Comparison of ENCODE assay signal across 26 cellular contexts in genomic region chr2:117745537-117745936, GRCh38.
DNase-seq lines count a peak whose midpoint lies in the region; ATAC-seq, FAIRE-seq and TF ChIP-seq lines count a peak whose summit lies in the region.
"Had no signal": no experiment of that assay in that cellular context is flagged by ENCODE, and none has a peak within 500 bp of the region (broad histone marks: within the 10 kb centered on the region; RNA-seq: fewer than 3 reads in every experiment).

No MANE protein-coding gene starts in this region.

- no peak overlapping the region for H4K8ac ChIP-seq in H1 (ENCODE audit: extremely low read depth, insufficient read depth, low read length)

- no peak overlapping the region for H2BK20ac ChIP-seq in H1 (ENCODE audit: low read length)

- H3K79me1 ChIP-seq in H1 (ENCODE audit: low read depth, low read length), result no peaks in the 10 kb centered on the region

- H3F3A ChIP-seq in neural progenitor cell (ENCODE audit: low read depth), result no peaks in the 10 kb centered on the region

- no peak for TF ChIP-seq EP300 in H1 (IDR thresholded peaks at IDR 0.05; ENCODE audit: borderline replicate concordance in 1 of 2, low read depth in 2 of 2, low read length in 2 of 2)

- intact Hi-C loops in testis (cut with DNase I; ENCODE audit: low total_unique reads), result no loop called here

- no peak overlapping the region for H3K14ac ChIP-seq in H1 (ENCODE audit: insufficient read length)

- H3K9ac ChIP-seq in H1 (replicated peaks in 1 of 4; ENCODE audit: extremely low read depth in 1 of 4, low read depth in 3 of 4, low read length in 3 of 4) (no peak overlapping the region), neural progenitor cell (no peak overlapping the region)
- H3K9ac ChIP-seq: BLaER1 treated with 17β-estradiol and CSF1 and Interleukin-3, amounts not matched to agents 10 nM and 100 nM had no signal

- H3K27ac ChIP-seq in H1 (ENCODE audit: low read depth, low read length) (no peak overlapping the region), neural progenitor cell (no peak overlapping the region), testis (no peak overlapping the region)
- H3K27ac ChIP-seq: A549; BLaER1 treated with 17β-estradiol and CSF1 and Interleukin-3, amounts not matched to agents 10 nM and 100 nM had no signal

- peaks cover 17% of the 10 kb centered on the region for H3K4me1 Mint-ChIP-seq in neural progenitor cell
- H3K4me1 Mint-ChIP-seq: CD8-positive, alpha-beta memory T cell had no signal

- H3K36me3 Mint-ChIP-seq in neural progenitor cell, result no peaks in the 10 kb centered on the region
- H3K36me3 Mint-ChIP-seq: CD14-positive monocyte had no signal

- POLR2A ChIA-PET in H1 (lab: Charles Lee; ENCODE audit: partially characterized antibody), result no interaction called here

- H3K56ac ChIP-seq in H1 (replicated peaks; ENCODE audit: insufficient read length, low read depth, low read length), result no peak overlapping the region

- H3K23ac ChIP-seq in H1 (ENCODE audit: insufficient read length), result no peak overlapping the region

- H3K4me3 ChIP-seq in H7 (ENCODE audit: insufficient read depth, low read depth, low read length) (no peak overlapping the region), H1 (ENCODE audit: extremely low read depth in 1 of 4, insufficient read depth in 2 of 4, low read depth in 3 of 4, low read length in 4 of 4) (no peak overlapping the region), neural progenitor cell (no peak overlapping the region), testis (no peak overlapping the region)
- H3K4me3 ChIP-seq: A549; BLaER1 treated with 17β-estradiol and CSF1 and Interleukin-3, amounts not matched to agents 10 nM and 100 nM had no signal

- H3K9me3 ChIP-seq in H1 (ENCODE audit: insufficient read depth in 2 of 2, low read depth in 1 of 2, low read length in 1 of 2) (no peaks in the 10 kb centered on the region), neural progenitor cell (ENCODE audit: low read depth) (no peaks in the 10 kb centered on the region), testis (no peaks in the 10 kb centered on the region)
- H3K9me3 ChIP-seq: A549; BE2C; BLaER1 treated with 17β-estradiol and CSF1 and Interleukin-3, amounts not matched to agents 10 nM and 100 nM had no signal

- H3K27me3 ChIP-seq in H7 (ENCODE audit: control insufficient read depth, insufficient read depth, low read length) (no peaks in the 10 kb centered on the region), H1 (replicated peaks in 1 of 4; ENCODE audit: control insufficient read depth in 3 of 4, extremely low read depth in 1 of 4, insufficient read depth in 3 of 4, low read length in 3 of 4) (no peaks in the 10 kb centered on the region), neural progenitor cell (no peaks in the 10 kb centered on the region), testis (no peaks in the 10 kb centered on the region)
- H3K27me3 ChIP-seq: BE2C; BLaER1 treated with 17β-estradiol and CSF1 and Interleukin-3, amounts not matched to agents 10 nM and 100 nM had no signal

- FAIRE-seq in H1 (lab: Jason Lieb, UNC), result no peak
- FAIRE-seq: A549, D721Med, GM12891 had no signal

- no peak overlapping the region for H2BK5ac ChIP-seq in H1 (ENCODE audit: low read depth, low read length)

- no peak overlapping the region for H3K4me3 Mint-ChIP-seq in neural progenitor cell
- H3K4me3 Mint-ChIP-seq: CD14-positive monocyte; CD4-positive, alpha-beta T cell; CD8-positive, alpha-beta memory T cell; H9 had no signal

- 65% methylated on average over 5 of the region's 5 CpGs; no CpG with 5 or more reads in 1 of the 2 experiments for WGBS in H1 (ENCODE audit: extremely low coverage in 1 of 2, insufficient coverage in 1 of 2, insufficient read length in 1 of 2, insufficient replicate concordance in 2 of 2, low coverage in 1 of 2, low lambda C conversion rate in 2 of 2, missing lambda C conversion rate in 1 of 2), 2 experiments
- 46 to 50% methylated on average over 5 of the region's 5 CpGs for WGBS in testis, 2 donors

- no peak overlapping the region for H2BK120ac ChIP-seq in H1 (replicated peaks; ENCODE audit: low read depth, low read length)

- peaks cover 3% of the 10 kb centered on the region for H3K9me3 Mint-ChIP-seq in neural progenitor cell
- H3K9me3 Mint-ChIP-seq: H9 had no signal

- H3K79me2 ChIP-seq in H1 (ENCODE audit: control insufficient read depth in 1 of 2, insufficient read depth in 2 of 2, low read length in 2 of 2) (no peaks in the 10 kb centered on the region), neural progenitor cell (ENCODE audit: low read depth) (no peaks in the 10 kb centered on the region)

- H4K20me1 ChIP-seq in H1 (replicated peaks in 1 of 2; ENCODE audit: control insufficient read depth in 1 of 2, insufficient read depth in 2 of 2, low read length in 2 of 2) (no peaks in the 10 kb centered on the region), neural progenitor cell (ENCODE audit: low read depth) (no peaks in the 10 kb centered on the region)
- H4K20me1 ChIP-seq: BLaER1 treated with 17β-estradiol and CSF1 and Interleukin-3, amounts not matched to agents 10 nM and 100 nM had no signal

- H3K36me3 ChIP-seq in H7 (replicated peaks; ENCODE audit: control insufficient read depth, insufficient read depth, low read length) (no peaks in the 10 kb centered on the region), H1 (ENCODE audit: control insufficient read depth in 2 of 4, insufficient read depth in 4 of 4, low read length in 3 of 4) (no peaks in the 10 kb centered on the region), neural progenitor cell (no peaks in the 10 kb centered on the region), testis (ENCODE audit: low read depth, missing control alignments) (no peaks in the 10 kb centered on the region)
- H3K36me3 ChIP-seq: BE2C; BLaER1 treated with 17β-estradiol and CSF1 and Interleukin-3, amounts not matched to agents 10 nM and 100 nM had no signal

- H3K4me2 ChIP-seq in H1 (ENCODE audit: insufficient read depth in 1 of 2, low read depth in 2 of 2, low read length in 2 of 2) (no peak overlapping the region; a peak in 1 of 4 replicates), neural progenitor cell (no peak overlapping the region)
- H3K4me2 ChIP-seq: A549; BLaER1 treated with 17β-estradiol and CSF1 and Interleukin-3, amounts not matched to agents 10 nM and 100 nM had no signal

- no peak overlapping the region for H3K18ac ChIP-seq in H1 (ENCODE audit: extremely low read depth, low read length)

- peaks cover 0 to 4% (median 2%) of the 10 kb centered on the region in 4 experiments; a peak in 2 of 7 replicates for H3K4me1 ChIP-seq in H1 (replicated peaks in 1 of 4; ENCODE audit: control insufficient read depth in 3 of 4, insufficient read depth in 4 of 4, low read length in 3 of 4)
- H3K4me1 ChIP-seq in neural progenitor cell, result peaks cover 6% of the 10 kb centered on the region
- no peaks in the 10 kb centered on the region for H3K4me1 ChIP-seq in testis
- H3K4me1 ChIP-seq: A549, BE2C had no signal

- TF ChIP-seq POLR2A in H1 (IDR thresholded peaks at IDR 0.05; ENCODE audit: control extremely low read depth in 1 of 2, low read depth in 2 of 2, low read length in 2 of 2) (no peak), testis (IDR thresholded peaks at IDR 0.05) (no peak)

- H2BK15ac ChIP-seq in H1 (ENCODE audit: low read length), result no peak overlapping the region

- H3K27ac Mint-ChIP-seq in neural progenitor cell, result no peak overlapping the region
- H3K27ac Mint-ChIP-seq: CD14-positive monocyte; CD4-positive, alpha-beta T cell; CD8-positive, alpha-beta memory T cell had no signal

- TF ChIP-seq CTCF in H1 (IDR thresholded peaks at IDR 0.05; ENCODE audit: control extremely low read depth in 1 of 3, insufficient read depth in 1 of 3, low read depth in 1 of 3, low read length in 3 of 3), result no peak
- no peak for TF ChIP-seq CTCF in neural progenitor cell (IDR thresholded peaks at IDR 0.05)
- TF ChIP-seq CTCF in testis (IDR thresholded peaks at IDR 0.05), result no peak

- H3K4ac ChIP-seq in H1 (replicated peaks; ENCODE audit: insufficient read length, low read depth, low read length), result no peak overlapping the region

- no peak for ATAC-seq in left lobe of liver
- ATAC-seq in HG03520 (IDR thresholded peaks at IDR 0.05; ENCODE audit: unreplicated experiment), result no peak
- ATAC-seq: A549, HCT116 had no signal

- no peak overlapping the region for H2AK5ac ChIP-seq in H1 (ENCODE audit: low read depth, low read length)

- no peaks in the 10 kb centered on the region for H3K27me3 Mint-ChIP-seq in neural progenitor cell (ENCODE audit: insufficient read depth, low read depth)

- TF ChIP-seq RAD21 in H1 (IDR thresholded peaks at IDR 0.05 in 1 of 2, conservative IDR thresholded peaks at IDR 0.05 in 1 of 2; ENCODE audit: low read depth in 2 of 2, low read length in 2 of 2), result no peak

- 0 out of 2 replicates have a peak overlapping the region, but pooled peaks have one; percentile 58 for H2AFZ ChIP-seq in H1 (ENCODE audit: low read length)
- no peak overlapping the region for H2AFZ ChIP-seq in neural progenitor cell (replicated peaks)

- H4K91ac ChIP-seq in H1 (replicated peaks; ENCODE audit: insufficient read length, low read length), result no peak overlapping the region

- peak; percentile 3 for DNase-seq in ELF-1 (ENCODE audit: low read depth, low spot score)
- DNase-seq in H7, result peak; percentile 3
- no peak for DNase-seq in H1 (ENCODE audit: low read depth in 1 of 2, low spot score in 2 of 2)
- peak; percentile 10 for DNase-seq in neural progenitor cell (ENCODE audit: low spot score)
- DNase-seq in testis, result no peak
- no peak for DNase-seq in left lobe of liver (ENCODE audit: low spot score)
- no peak for DNase-seq in ureter (ENCODE audit: low spot score)
- DNase-seq: 8988T; ACHN; AML-193; BE2C; CD4-positive, alpha-beta T cell; CD8-positive, alpha-beta memory T cell; DMS 273 treated with DMSO at 0.1 percent for 48 hours; DMS79; EL; GF-D8; GOT3; H9 had no signal

- no peak overlapping the region for H2BK12ac ChIP-seq in H1 (ENCODE audit: low read depth, low read length)

- H3K23me2 ChIP-seq in H1 (ENCODE audit: low read depth, low read length), result no peaks in the 10 kb centered on the region

- CTCF ChIA-PET in H1 (lab: Charles Lee; ENCODE audit: partially characterized antibody), result interaction anchor here (0.7 to 1.2 kb wide), 3 partner anchors 16 to 1824 kb away, joined by 3 read pairs; no protein-coding TSS in a partner anchor

- H4K5ac ChIP-seq in H1 (ENCODE audit: insufficient read length, low read depth, low read length), result no peak overlapping the region

TF ChIP-seq in H1, 55 proteins besides CTCF, POLR2A, EP300 and RAD21:
- TF ChIP-seq CHD2 (IDR thresholded peaks at IDR 0.05; ENCODE audit: low read length) (no peak), SP4 (IDR thresholded peaks at IDR 0.05; ENCODE audit: low read length) (no peak)

Comparison
In these comparisons a context has a peak if more than half of its experiments do, and no peak if none do; other contexts are left out.
1. DNase-seq: peak in ELF-1 (single experiment), H7 (single experiment) and neural progenitor cell (single experiment); none in H1 (0 of 2), testis (single experiment), left lobe of liver (single experiment) and ureter (single experiment).